ENCODE assay signal across 25 cellular contexts in genomic region chr5:148840531-148840930, GRCh38. TPM values are rescaled to one million over a fixed set of nuclear protein-coding genes. Genes with fewer than 3 reads are reported as not detected.
DNase-seq lines count a peak whose midpoint lies in the region; ATAC-seq and TF ChIP-seq lines count a peak whose summit lies in the region.
"Had no signal": no experiment of that assay in that cellular context is flagged by ENCODE, and none has a peak within 500 bp of the region (broad histone marks: within the 10 kb centered on the region; RNA-seq: fewer than 3 reads in every experiment).

No MANE protein-coding gene starts in this region.

- no peaks in the 10 kb centered on the region for H4K20me1 ChIP-seq in KMS-11 (ENCODE audit: insufficient read depth)

- H3K36me3 Mint-ChIP-seq in CD8-positive, alpha-beta T cell: peaks cover 5% of the 10 kb centered on the region
- peaks cover 17% of the 10 kb centered on the region for H3K36me3 Mint-ChIP-seq in central memory CD8-positive, alpha-beta T cell (ENCODE audit: insufficient read depth)
- peaks cover 7% of the 10 kb centered on the region for H3K36me3 Mint-ChIP-seq in natural killer cell treated with Interleukin-12 subunit alpha and Interleukin-12 subunit beta and Interleukin-15 and Interleukin-18, amount 100 ng/mL, for 72 hours
- no peaks in the 10 kb centered on the region for H3K36me3 Mint-ChIP-seq in naive thymus-derived CD8-positive, alpha-beta T cell
- H3K36me3 Mint-ChIP-seq: mesothelial cell of epicardium had no signal

- no peaks in the 10 kb centered on the region for H3K27me3 Mint-ChIP-seq in CD8-positive, alpha-beta T cell (ENCODE audit: low read depth)
- no peaks in the 10 kb centered on the region for H3K27me3 Mint-ChIP-seq in central memory CD8-positive, alpha-beta T cell
- no peaks in the 10 kb centered on the region for H3K27me3 Mint-ChIP-seq in natural killer cell treated with Interleukin-12 subunit alpha and Interleukin-12 subunit beta and Interleukin-15 and Interleukin-18, amount 100 ng/mL, for 72 hours
- H3K27me3 Mint-ChIP-seq in naive thymus-derived CD8-positive, alpha-beta T cell: peaks cover 0 to 5% (median 0%) of the 10 kb centered on the region in 5 donors
- H3K27me3 Mint-ChIP-seq: naive B cell had no signal

- H3K27ac Mint-ChIP-seq in CD8-positive, alpha-beta T cell: peak overlapping the region; percentile 25
- peak overlapping the region; percentile 76 for H3K27ac Mint-ChIP-seq in central memory CD8-positive, alpha-beta T cell (ENCODE audit: low read depth)
- H3K27ac Mint-ChIP-seq in natural killer cell treated with Interleukin-12 subunit alpha and Interleukin-12 subunit beta and Interleukin-15 and Interleukin-18, amount 100 ng/mL, for 72 hours: peak overlapping the region; percentile 78 to 95
- peak overlapping the region in 1 of 10 donors; percentile 88 for H3K27ac Mint-ChIP-seq in naive thymus-derived CD8-positive, alpha-beta T cell
- H3K27ac Mint-ChIP-seq: mesothelial cell of epicardium; T-helper 2 cell treated with Interferon-gamma antibody and Interleukin-4, amounts not matched to agents 5 μg/mL and 100 μg/mL, for 36 hours had no signal

- CTCF ChIA-PET in CD8-positive, alpha-beta T cell (lab: Charles Lee): interaction anchor here (0.6 to 1.8 kb wide), 3 partner anchors 12 to 227 kb away, joined by 3 to 7 read pairs (median 6); no protein-coding TSS in a partner anchor

- no peak overlapping the region for H3K4me3 ChIP-seq in CD8-positive, alpha-beta T cell (ENCODE audit: low read depth, low read length)
- no peak overlapping the region for H3K4me3 ChIP-seq in KMS-11 (IDR thresholded peaks at IDR 0.05; ENCODE audit: insufficient read depth, low read depth, low read length)
- H3K4me3 ChIP-seq: colonic mucosa, left lung, tibial nerve had no signal

- H3K4me1 Mint-ChIP-seq in CD8-positive, alpha-beta T cell (ENCODE audit: low read depth): peaks cover 56% of the 10 kb centered on the region
- H3K4me1 Mint-ChIP-seq in central memory CD8-positive, alpha-beta T cell: peaks cover 92% of the 10 kb centered on the region
- H3K4me1 Mint-ChIP-seq in natural killer cell treated with Interleukin-12 subunit alpha and Interleukin-12 subunit beta and Interleukin-15 and Interleukin-18, amount 100 ng/mL, for 72 hours (ENCODE audit: low read depth in 2 of 2): peaks cover 74 to 89% of the 10 kb centered on the region in 2 donors
- H3K4me1 Mint-ChIP-seq in naive thymus-derived CD8-positive, alpha-beta T cell: peaks cover 2 to 78% (median 12%) of the 10 kb centered on the region in 4 donors
- H3K4me1 Mint-ChIP-seq: mesothelial cell of epicardium had no signal

- peaks cover 92% of the 10 kb centered on the region for H3K79me2 ChIP-seq in KMS-11 (ENCODE audit: insufficient read depth, low read depth)

- TF ChIP-seq CTCF in CD8-positive, alpha-beta T cell (IDR thresholded peaks at IDR 0.05): no peak
- TF ChIP-seq CTCF in KMS-11 (conservative IDR thresholded peaks at IDR 0.05; ENCODE audit: low read depth, low read length): no peak

- no peaks in the 10 kb centered on the region for H3K27me3 ChIP-seq in CD8-positive, alpha-beta T cell (ENCODE audit: insufficient read depth, low read length)
- H3K27me3 ChIP-seq in KMS-11 (ENCODE audit: insufficient read depth, low read depth): no peaks in the 10 kb centered on the region
- H3K27me3 ChIP-seq: colonic mucosa, left lung, tibial nerve had no signal

- intact Hi-C loops in CD8-positive, alpha-beta T cell (cut with DNase I, micrococcal nuclease): loop anchor here (5.0 kb wide), 1 partner anchor 117 kb away; no protein-coding TSS in a partner anchor

- peaks cover 4% of the 10 kb centered on the region for H3K4me1 ChIP-seq in CD8-positive, alpha-beta T cell (ENCODE audit: insufficient read depth, low read length)
- peaks cover 95% of the 10 kb centered on the region for H3K4me1 ChIP-seq in KMS-11 (ENCODE audit: low read depth, poor library complexity, severe bottlenecking)
- H3K4me1 ChIP-seq: colonic mucosa, tibial nerve had no signal

- H3K27ac ChIP-seq in CD8-positive, alpha-beta T cell (ENCODE audit: low read depth, low read length): no peak overlapping the region
- H3K27ac ChIP-seq in KMS-11: peak overlapping the region; percentile 99
- H3K27ac ChIP-seq: colonic mucosa, left lung, tibial nerve had no signal

- no peak for ATAC-seq in CD8-positive, alpha-beta T cell
- no peak for ATAC-seq in central memory CD8-positive, alpha-beta T cell (replicated peaks; ENCODE audit: extremely low read depth, poor library complexity, severe bottlenecking)
- no peak for ATAC-seq in natural killer cell treated with Interleukin-12 subunit alpha and Interleukin-12 subunit beta and Interleukin-15 and Interleukin-18, amount 100 ng/mL, for 72 hours
- no peak for ATAC-seq in naive thymus-derived CD8-positive, alpha-beta T cell
- ATAC-seq: left lung, Right ventricle myocardium inferior had no signal

- H3K9ac ChIP-seq in KMS-11: peak overlapping the region; percentile 71

- H3K36me3 ChIP-seq in CD8-positive, alpha-beta T cell (ENCODE audit: insufficient read depth, low read length): no peaks in the 10 kb centered on the region
- H3K36me3 ChIP-seq in KMS-11 (ENCODE audit: insufficient read depth): no peaks in the 10 kb centered on the region
- H3K36me3 ChIP-seq: colonic mucosa, left lung, tibial nerve had no signal

- no peak for DNase-seq in CD8-positive, alpha-beta T cell
- no peak for DNase-seq in central memory CD8-positive, alpha-beta T cell (ENCODE audit: low spot score in 2 of 2)
- DNase-seq in natural killer cell treated with Interleukin-12 subunit alpha and Interleukin-12 subunit beta and Interleukin-15 and Interleukin-18, amount 100 ng/mL, for 72 hours (ENCODE audit: low spot score): no peak
- DNase-seq in activated CD4-positive, CD25-positive, alpha-beta regulatory T cell treated with anti-CD3 and anti-CD28 coated beads, Interleukin-2, amount 50 U/mL, for 72 hours: no peak
- no peak for DNase-seq in naive thymus-derived CD8-positive, alpha-beta T cell
- DNase-seq in activated T-cell treated with anti-CD3 and anti-CD28 coated beads, Interleukin-2, amount 50 U/mL, for 1 hour: no peak
- DNase-seq: activated CD4-positive, alpha-beta T cell treated with anti-CD3 and anti-CD28 coated beads, Interleukin-2, amount 50 U/mL, for 1 hour; activated naive CD4-positive, alpha-beta T cell treated with Interleukin-2 at 50 U/mL for 16 hours; amniotic stem cell; colonic mucosa; effector CD8-positive, alpha-beta T cell; hypothalamus; KG1; left lung; naive B cell; NCI-H1417 treated with DMSO at 0.1 percent for 48 hours; OCI-M1; small intestine; stimulated activated CD4-positive, alpha-beta T cell treated with anti-CD3 and anti-CD28 coated beads, Interleukin-1b, Interleukin-23, amount 100 ng/mL, for 48 hours had no signal

- peak overlapping the region; percentile 94 for H3K4me2 ChIP-seq in KMS-11

- H3K4me3 Mint-ChIP-seq in CD8-positive, alpha-beta T cell: no peak overlapping the region
- H3K4me3 Mint-ChIP-seq in central memory CD8-positive, alpha-beta T cell: peak overlapping the region; percentile 54
- H3K4me3 Mint-ChIP-seq in natural killer cell treated with Interleukin-12 subunit alpha and Interleukin-12 subunit beta and Interleukin-15 and Interleukin-18, amount 100 ng/mL, for 72 hours: peak overlapping the region; percentile 67
- H3K4me3 Mint-ChIP-seq in naive thymus-derived CD8-positive, alpha-beta T cell: no peak overlapping the region
- H3K4me3 Mint-ChIP-seq: mesothelial cell of epicardium; naive B cell; T-helper 2 cell treated with Interferon-gamma antibody and Interleukin-4, amounts not matched to agents 5 μg/mL and 100 μg/mL, for 36 hours had no signal

- POLR2A ChIA-PET in CD8-positive, alpha-beta T cell (lab: Charles Lee): interaction anchor here (1.1 to 1.7 kb wide), 2 partner anchors 12 to 15 kb away, joined by 4 to 6 read pairs; partner anchors contain the start of gene ADRB2
- POLR2A ChIA-PET in naive thymus-derived CD8-positive, alpha-beta T cell (lab: Charles Lee): no interaction called here

- no peaks in the 10 kb centered on the region for H3K9me3 ChIP-seq in CD8-positive, alpha-beta T cell (ENCODE audit: low read length)
- H3K9me3 ChIP-seq: colonic mucosa, left lung, tibial nerve had no signal

- no peak overlapping the region for H2AFZ ChIP-seq in KMS-11 (ENCODE audit: low read depth)

- no peaks in the 10 kb centered on the region for H3K9me3 Mint-ChIP-seq in CD8-positive, alpha-beta T cell
- no peaks in the 10 kb centered on the region for H3K9me3 Mint-ChIP-seq in central memory CD8-positive, alpha-beta T cell
- no peaks in the 10 kb centered on the region for H3K9me3 Mint-ChIP-seq in natural killer cell treated with Interleukin-12 subunit alpha and Interleukin-12 subunit beta and Interleukin-15 and Interleukin-18, amount 100 ng/mL, for 72 hours
- H3K9me3 Mint-ChIP-seq in naive thymus-derived CD8-positive, alpha-beta T cell: no peaks in the 10 kb centered on the region
- H3K9me3 Mint-ChIP-seq: activated T-cell treated with anti-CD3 and anti-CD28 coated beads, Interleukin-2, amount 50 U/mL, for 72 hours; mesothelial cell of epicardium; T-helper 2 cell treated with Interferon-gamma antibody and Interleukin-4, amounts not matched to agents 5 μg/mL and 100 μg/mL, for 36 hours had no signal

RNA-seq across cellular contexts. Expression of gene ADRB2, which starts 14.1 kb away (rescaled TPM):
- total RNA-seq in CD8-positive, alpha-beta T cell: 1 to 10 TPM; 7.6 to 8.8 TPM
- 1 to 10 TPM; 3.8 to 4.4 TPM for total RNA-seq in natural killer cell treated with Interleukin-12 subunit alpha and Interleukin-12 subunit beta and Interleukin-15 and Interleukin-18, amount 100 ng/mL, for 72 hours
- total RNA-seq in naive thymus-derived CD8-positive, alpha-beta T cell: 1 to 10 TPM; 2.1 to 2.2 TPM
- polyA plus RNA-seq in naive thymus-derived CD8-positive, alpha-beta T cell: 10 to 100 TPM in 1 of 3 donors, under 1 TPM in 1, not detected in 1; 0.33 to 12.9 TPM

Comparison
In these comparisons a context has a peak if more than half of its experiments do, and no peak if none do; other contexts are left out.
1. H3K4me3 Mint-ChIP-seq: peak in central memory CD8-positive, alpha-beta T cell (single experiment) and natural killer cell treated with Interleukin-12 subunit alpha and Interleukin-12 subunit beta and Interleukin-15 and Interleukin-18, amount 100 ng/mL, for 72 hours (single experiment); none in CD8-positive, alpha-beta T cell (single experiment) and naive thymus-derived CD8-positive, alpha-beta T cell (0 of 10).